8 cellular contexts compared by ENCODE assay signal in the genomic region with DNA sequence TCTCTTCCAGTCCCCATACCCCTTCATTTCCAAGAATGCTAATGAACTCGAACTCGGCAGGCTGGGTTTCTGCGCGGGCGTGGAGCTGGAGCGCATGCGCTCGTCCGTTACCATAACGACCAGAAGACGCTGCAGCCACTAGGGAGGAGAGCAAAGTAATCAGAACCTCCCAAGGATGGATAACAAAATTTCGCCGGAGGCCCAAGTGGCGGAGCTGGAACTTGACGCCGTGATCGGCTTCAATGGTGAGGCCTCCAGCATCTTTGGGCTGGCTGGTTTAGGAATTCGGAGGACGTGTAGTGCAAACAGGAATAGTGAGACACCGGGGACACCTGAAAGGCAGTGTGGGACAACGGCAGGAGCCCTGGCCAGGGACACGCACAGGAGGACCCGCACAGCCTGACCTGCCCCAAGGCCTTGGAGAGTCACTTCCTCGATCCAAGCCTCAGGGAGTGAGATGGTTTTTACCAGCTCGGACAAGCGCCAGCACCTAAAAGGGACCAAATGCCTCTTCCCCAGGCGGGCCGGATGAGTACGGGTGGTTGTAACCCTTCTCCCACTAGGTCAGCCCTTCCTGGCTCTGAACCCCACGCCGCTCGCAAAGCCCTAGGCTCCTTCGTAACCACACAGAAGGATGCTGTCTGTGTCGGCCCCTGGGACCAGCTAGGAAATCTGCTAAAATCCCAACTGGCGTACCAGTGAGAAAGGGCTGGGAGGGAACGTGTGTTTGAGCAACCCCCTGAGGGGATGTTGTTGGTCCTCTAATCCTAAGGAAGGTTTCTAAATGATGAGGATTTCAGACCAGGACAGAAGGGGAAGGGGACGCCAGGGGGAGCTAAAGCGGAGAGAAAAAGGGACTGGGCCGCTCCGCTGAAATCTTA. TPM values are rescaled to one million over a fixed set of nuclear protein-coding genes. Genes with fewer than 3 reads are reported as not detected.
DNase-seq lines count a peak whose midpoint lies in the region; ATAC-seq, FAIRE-seq and TF ChIP-seq lines count a peak whose summit lies in the region.

A gene with protein sequence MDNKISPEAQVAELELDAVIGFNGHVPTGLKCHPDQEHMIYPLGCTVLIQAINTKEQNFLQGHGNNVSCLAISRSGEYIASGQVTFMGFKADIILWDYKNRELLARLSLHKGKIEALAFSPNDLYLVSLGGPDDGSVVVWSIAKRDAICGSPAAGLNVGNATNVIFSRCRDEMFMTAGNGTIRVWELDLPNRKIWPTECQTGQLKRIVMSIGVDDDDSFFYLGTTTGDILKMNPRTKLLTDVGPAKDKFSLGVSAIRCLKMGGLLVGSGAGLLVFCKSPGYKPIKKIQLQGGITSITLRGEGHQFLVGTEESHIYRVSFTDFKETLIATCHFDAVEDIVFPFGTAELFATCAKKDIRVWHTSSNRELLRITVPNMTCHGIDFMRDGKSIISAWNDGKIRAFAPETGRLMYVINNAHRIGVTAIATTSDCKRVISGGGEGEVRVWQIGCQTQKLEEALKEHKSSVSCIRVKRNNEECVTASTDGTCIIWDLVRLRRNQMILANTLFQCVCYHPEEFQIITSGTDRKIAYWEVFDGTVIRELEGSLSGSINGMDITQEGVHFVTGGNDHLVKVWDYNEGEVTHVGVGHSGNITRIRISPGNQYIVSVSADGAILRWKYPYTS (plus strand): TSS at position 122 of the 881 bp plus-strand sequence. CDS start 54 bp downstream, at position 176.

- peak within 1 kb of the TSS; percentile 63 to 70 (median 68) for H3K27ac ChIP-seq in esophagus muscularis mucosa (replicated peaks in 1 of 4)
- H3K27ac ChIP-seq in muscle layer of duodenum (ENCODE audit: low read length): peak within 1 kb of the TSS; percentile 56

- no peaks in the 10 kb centered on the region for H3K36me3 ChIP-seq in esophagus muscularis mucosa
- no peaks in the 10 kb centered on the region for H3K36me3 ChIP-seq in muscle layer of duodenum (ENCODE audit: control insufficient read depth in 1 of 2, insufficient read depth in 2 of 2, low read length in 2 of 2)

- H3K9me3 ChIP-seq in esophagus muscularis mucosa: no peaks in the 10 kb centered on the region
- H3K9me3 ChIP-seq in muscle layer of duodenum (ENCODE audit: control insufficient read depth in 1 of 2, low read length in 2 of 2): no peaks in the 10 kb centered on the region

- peak; percentile 67 for DNase-seq in OCI-M1 (lab: John Stamatoyannopoulos, UW)
- DNase-seq in activated T-cell treated with anti-CD3 and anti-CD28 coated beads, Interleukin-2, amount 50 U/mL, for 48 hours: peak; percentile 82 to 86
- peak; percentile 92 for DNase-seq in esophagus muscularis mucosa (ENCODE audit: extremely low spot score)
- peak; percentile 84 for DNase-seq in stimulated activated CD8-positive, alpha-beta memory T cell treated with anti-CD3 and anti-CD28 coated beads, Interleukin-4, amount 100 ng/mL, for 48 hours

- TF ChIP-seq POLR2A in esophagus muscularis mucosa (IDR thresholded peaks at IDR 0.05; ENCODE audit: low read depth): no peak

- ATAC-seq in HG03432 (IDR thresholded peaks at IDR 0.05; ENCODE audit: unreplicated experiment) (peak; percentile 54), GM21526 (IDR thresholded peaks at IDR 0.05; ENCODE audit: low FRiP score, unreplicated experiment) (no peak)

- H3K27me3 ChIP-seq in esophagus muscularis mucosa (no peaks in the 10 kb centered on the region), muscle layer of duodenum (ENCODE audit: low read depth, low read length) (no peaks in the 10 kb centered on the region)

- WGBS in esophagus muscularis mucosa: 6% methylated on average over 39 of the region's 40 CpGs

- FAIRE-seq in G401.6 (lab: Jason Lieb, UNC): peak; percentile 93

- TF ChIP-seq EP300 in esophagus muscularis mucosa (IDR thresholded peaks at IDR 0.05): no peak

- TF ChIP-seq CTCF in esophagus muscularis mucosa (IDR thresholded peaks at IDR 0.05): peak; percentile 47 to 73 (median 50)

- H3K4me3 ChIP-seq in esophagus muscularis mucosa (peak within 1 kb of the TSS; percentile 70 to 98 (median 81)), muscle layer of duodenum (ENCODE audit: low read depth in 1 of 2, low read length in 2 of 2) (peak within 1 kb of the TSS; percentile 97 to 98)

- H3K4me1 ChIP-seq in esophagus muscularis mucosa (peaks cover 15 to 33% (median 31%) of the 10 kb centered on the region in 4 donors), muscle layer of duodenum (ENCODE audit: control insufficient read depth in 1 of 2, insufficient read depth in 2 of 2, low read length in 2 of 2) (peaks cover 7 to 23% of the 10 kb centered on the region in 2 donors)

- intact Hi-C loops in esophagus muscularis mucosa (cut with DNase I): no loop called here

RNA-seq across cellular contexts. Expression of the gene that starts here (rescaled TPM):
- total RNA-seq in esophagus muscularis mucosa: 1 to 10 TPM in 1 of 4 donors, under 1 TPM in 1, not detected in 2; 0.83 to 1.2 TPM
